9 cellular contexts compared by ENCODE assay signal in genomic region chr13:108220042-108220441, GRCh38. TPM values are rescaled to one million over a fixed set of nuclear protein-coding genes. Genes with fewer than 3 reads are reported as not detected.
A peak's percentile ranks its signal among the peaks of the same experiment; 100 is the strongest.
DNase-seq lines count a peak whose midpoint lies in the region; ATAC-seq, FAIRE-seq and TF ChIP-seq lines count a peak whose summit lies in the region.
"Had no signal": no experiment of that assay in that cellular context is flagged by ENCODE, and none has a peak within 500 bp of the region (broad histone marks: within the 10 kb centered on the region; RNA-seq: fewer than 3 reads in every experiment).

No MANE protein-coding gene starts in this region.

- no peaks in the 10 kb centered on the region for H4K20me1 ChIP-seq in HepG2 (ENCODE audit: insufficient read depth, low read length)

- 80% methylated on average over 1 of the region's 1 CpG for WGBS in HepG2 (ENCODE audit: low lambda C conversion rate)
- 14% methylated on average over 1 of the region's 1 CpG for WGBS in right lobe of liver (ENCODE audit: insufficient coverage, low coverage, low lambda C conversion rate, missing lambda C conversion rate)
- 6 to 23% methylated on average over 1 of the region's 1 CpG for WGBS in gastroesophageal sphincter (ENCODE audit: low coverage in 1 of 2), 2 donors
- WGBS in transverse colon (ENCODE audit: low coverage in 1 of 2), 2 donors, result 24 to 50% methylated on average over 1 of the region's 1 CpG

- ATAC-seq in HepG2, result no peak
- no peak for ATAC-seq in right lobe of liver
- no peak for ATAC-seq in RWPE2 (ENCODE audit: low read depth)
- ATAC-seq in gastroesophageal sphincter, result no peak
- ATAC-seq in GM18505 (IDR thresholded peaks at IDR 0.05; ENCODE audit: unreplicated experiment), result no peak
- no peak for ATAC-seq in GM19452 (IDR thresholded peaks at IDR 0.05; ENCODE audit: unreplicated experiment)

- TF ChIP-seq POLR2A in HepG2 (IDR thresholded peaks at IDR 0.05; ENCODE audit: insufficient read depth in 1 of 2, low read depth in 2 of 2, low read length in 2 of 2) (no peak), right lobe of liver (IDR thresholded peaks at IDR 0.05) (no peak), gastroesophageal sphincter (IDR thresholded peaks at IDR 0.05) (no peak), transverse colon (IDR thresholded peaks at IDR 0.05) (no peak), GM18505 (IDR thresholded peaks at IDR 0.05; ENCODE audit: borderline replicate concordance, extremely low read depth, insufficient read depth, insufficient read length) (no peak)

- H3K9me3 ChIP-seq in HepG2 (ENCODE audit: low read length) (no peaks in the 10 kb centered on the region), right lobe of liver (no peaks in the 10 kb centered on the region), RWPE2 (ENCODE audit: severe bottlenecking) (no peaks in the 10 kb centered on the region), gastroesophageal sphincter (no peaks in the 10 kb centered on the region), transverse colon (no peaks in the 10 kb centered on the region)
- H3K9me3 ChIP-seq: Peyer's patch had no signal

- DNase-seq in HepG2 (ENCODE audit: low spot score) (peak; percentile 9), right lobe of liver (no peak), RWPE2 (ENCODE audit: low spot score) (no peak), transverse colon (peak; percentile 58), HEK293T (ENCODE audit: extremely low spot score) (no peak)

- H3K4me2 ChIP-seq in HepG2 (ENCODE audit: low read depth, low read length), result peak overlapping the region; percentile 86

- POLR2A ChIA-PET in HepG2 (lab: Yijun Ruan, JAX) (no interaction called here), HEK293T (lab: Yijun Ruan, JAX) (no interaction called here)

- 0 out of 2 replicates have a peak overlapping the region, but pooled peaks have one; percentile 96 for H3K9ac ChIP-seq in HepG2 (ENCODE audit: insufficient read depth, low read depth, low read length)

- H3K36me3 ChIP-seq in HepG2 (replicated peaks in 1 of 2; ENCODE audit: control insufficient read depth in 1 of 2, insufficient read depth in 2 of 2, low read length in 2 of 2) (no peaks in the 10 kb centered on the region), right lobe of liver (no peaks in the 10 kb centered on the region), RWPE2 (ENCODE audit: low read depth) (peaks cover 3% of the 10 kb centered on the region; the same call in 1 of the 2 replicates), gastroesophageal sphincter (no peaks in the 10 kb centered on the region), transverse colon (no peaks in the 10 kb centered on the region)
- H3K36me3 ChIP-seq: Peyer's patch had no signal

- no peaks in the 10 kb centered on the region; a peak in 1 of 5 replicates for H3K27me3 ChIP-seq in HepG2 (ENCODE audit: control insufficient read depth in 1 of 2, insufficient read depth in 2 of 2, low read length in 2 of 2)
- no peaks in the 10 kb centered on the region for H3K27me3 ChIP-seq in right lobe of liver
- H3K27me3 ChIP-seq in RWPE2 (ENCODE audit: insufficient read depth, poor library complexity, severe bottlenecking), result no peaks in the 10 kb centered on the region
- H3K27me3 ChIP-seq in gastroesophageal sphincter, result no peaks in the 10 kb centered on the region
- H3K27me3 ChIP-seq in transverse colon, result no peaks in the 10 kb centered on the region
- H3K27me3 ChIP-seq: Peyer's patch had no signal

- TF ChIP-seq CTCF in HepG2 (CRISPR knock-in tag; IDR thresholded peaks at IDR 0.05) (peak; percentile 39), right lobe of liver (IDR thresholded peaks at IDR 0.05) (peak in 1 of 4 donors; percentile 17), RWPE2 (IDR thresholded peaks at IDR 0.05; ENCODE audit: poor library complexity, severe bottlenecking) (peak; percentile 37), gastroesophageal sphincter (IDR thresholded peaks at IDR 0.05) (no peak), transverse colon (IDR thresholded peaks at IDR 0.05) (no peak)

- no peak for FAIRE-seq in HepG2 (lab: Jason Lieb, UNC)

- TF ChIP-seq EP300 in HepG2 (IDR thresholded peaks at IDR 0.05; ENCODE audit: low read depth in 2 of 2, low read length in 2 of 2), result no peak
- TF ChIP-seq EP300 in HepG2 (CRISPR knock-in tag; IDR thresholded peaks at IDR 0.05; ENCODE audit: borderline replicate concordance), result no peak
- no peak for TF ChIP-seq EP300 in gastroesophageal sphincter (IDR thresholded peaks at IDR 0.05)
- TF ChIP-seq EP300 in transverse colon (IDR thresholded peaks at IDR 0.05; ENCODE audit: low read depth), result no peak

- intact Hi-C loops in HepG2 (cut with micrococcal nuclease; ENCODE audit: unreplicated experiment), result no loop called here
- intact Hi-C loops in right lobe of liver (cut with DNase I), result no loop called here
- intact Hi-C loops in transverse colon (cut with DNase I; ENCODE audit: low total_unique reads), result loop anchor here (10.0 kb wide), 1 partner anchor 675 kb away; no protein-coding TSS in a partner anchor

- H3K27ac ChIP-seq in HepG2 (ENCODE audit: extremely low read length, insufficient read depth, low read length) (no peak overlapping the region), right lobe of liver (no peak overlapping the region), RWPE2 (ENCODE audit: poor library complexity, severe bottlenecking) (no peak overlapping the region), gastroesophageal sphincter (peak overlapping the region in 3 of 4 donors; percentile 29 to 90 (median 44)), transverse colon (peak overlapping the region in 3 of 4 donors; percentile 86 to 92 (median 87))

- TF ChIP-seq RAD21 in HepG2 (CRISPR knock-in tag; IDR thresholded peaks at IDR 0.05), result no peak

- peaks cover 54% of the 10 kb centered on the region for H3K79me2 ChIP-seq in HepG2 (ENCODE audit: insufficient read depth, low read length)

- H3K4me1 ChIP-seq in HepG2 (ENCODE audit: insufficient read depth, low read length), result peaks cover 40% of the 10 kb centered on the region
- H3K4me1 ChIP-seq in right lobe of liver, result peaks cover 0 to 37% (median 11%) of the 10 kb centered on the region in 4 donors
- H3K4me1 ChIP-seq in RWPE2 (ENCODE audit: insufficient read depth, poor library complexity, severe bottlenecking), result peaks cover 19% of the 10 kb centered on the region
- peaks cover 19 to 82% (median 22%) of the 10 kb centered on the region in 3 donors for H3K4me1 ChIP-seq in gastroesophageal sphincter
- H3K4me1 ChIP-seq in transverse colon, result peaks cover 11 to 59% (median 26%) of the 10 kb centered on the region in 4 donors

- CTCF ChIA-PET in HepG2 (lab: Yijun Ruan, JAX; ENCODE audit: low intra/inter-chr PET ratio, low total read pairs), result no interaction called here
- CTCF ChIA-PET in HEK293T (lab: Yijun Ruan, JAX), result no interaction called here

- in situ Hi-C loops in HepG2 (cut with HindIII; ENCODE audit: extremely low pct_ligation_motif_present, low pct_unique_long_range_greater_than_20kb) (loop anchor here (25.0 kb wide), 1 partner anchor 1892 kb away; no protein-coding TSS in a partner anchor), transverse colon (cut with MboI; ENCODE audit: low pct_ligation_motif_present in 1 of 4, low pct_unique_long_range_greater_than_20kb in 1 of 4, low sequenced_read_pairs in 3 of 4) (no loop called here)

- H3K4me3 ChIP-seq in HepG2 (replicated peaks in 1 of 3; ENCODE audit: insufficient read depth in 1 of 3, low read depth in 2 of 3, low read length in 3 of 3) (peak overlapping the region in 1 of 3 experiments; percentile 93; a peak in 1 of 6 replicates), right lobe of liver (no peak overlapping the region), RWPE2 (ENCODE audit: severe bottlenecking) (peak overlapping the region; percentile 54), gastroesophageal sphincter (peak overlapping the region in 1 of 2 donors; percentile 86), transverse colon (peak overlapping the region in 1 of 4 donors; percentile 91)

- no TSS peak for BruUV-seq in HepG2 (replicated peaks; lab: Mats Ljungman, UMichigan)

- no peak overlapping the region for H2AFZ ChIP-seq in HepG2 (ENCODE audit: low read length)

RNA-seq across cellular contexts. Expression of gene ABHD13, which starts 1.9 kb away (rescaled TPM):
- 6.1 and 6.2 TPM in 2 replicates for total RNA-seq in HepG2 (2016; rRNA removed; fragmentation: Illumina TruSeq; extraction: Trizol)
- 0.88 and 0.91 TPM in 2 replicates for total RNA-seq in HepG2 (2016; cell fraction: cytosol; rRNA removed; fragmentation: Illumina TruSeq; extraction: Trizol; ENCODE audit: low read depth)
- 6.4 and 6.7 TPM in 2 replicates for total RNA-seq in HepG2 (2016; cell fraction: insoluble cytoplasmic fraction; rRNA removed; fragmentation: Illumina TruSeq; extraction: Trizol)
- 3.5 and 3.9 TPM in 2 replicates for total RNA-seq in HepG2 (2016; cell fraction: membrane; rRNA removed; fragmentation: Illumina TruSeq; extraction: Trizol)
- total RNA-seq in HepG2 (2016; cell fraction: nucleus; rRNA removed; fragmentation: Illumina TruSeq; extraction: Trizol), result 9.7 and 9.8 TPM in 2 replicates
- 3.9 and 4.3 TPM in 2 replicates for polyA plus RNA-seq in HepG2 (2011; rRNA removed)
- 1.8 and 3.1 TPM in 2 replicates for polyA plus RNA-seq in HepG2 (2011; cell fraction: cytosol; rRNA removed)
- polyA plus RNA-seq in HepG2 (2011; cell fraction: nucleus; rRNA removed), result 1.7 and 1.8 TPM in 2 replicates
- polyA plus RNA-seq in HepG2 (2012), result 4.6 and 5.0 TPM in 2 replicates
- 0.79 and 0.99 TPM in 2 replicates for polyA plus RNA-seq in HepG2 (2016; cell fraction: cytosol; fragmentation: Illumina TruSeq; extraction: Trizol; ENCODE audit: low read depth)
- 5.7 and 6.3 TPM in 2 replicates for polyA plus RNA-seq in HepG2 (2016; cell fraction: insoluble cytoplasmic fraction; fragmentation: Illumina TruSeq; extraction: Trizol; ENCODE audit: low read depth)
- polyA plus RNA-seq in HepG2 (2016; cell fraction: membrane; fragmentation: Illumina TruSeq; extraction: Trizol; ENCODE audit: low read depth), result 2.1 and 2.7 TPM in 2 replicates
- 10.7 and 10.8 TPM in 2 replicates for polyA plus RNA-seq in HepG2 (2016; cell fraction: nucleus; fragmentation: Illumina TruSeq; extraction: Trizol; ENCODE audit: insufficient read depth, low read depth)
- 1.6 and 2.1 TPM in 2 replicates for polyA minus RNA-seq in HepG2 (2011; rRNA and poly(A)+ RNA removed; ENCODE audit: low replicate concordance)
- polyA minus RNA-seq in HepG2 (2011; cell fraction: cytosol; rRNA and poly(A)+ RNA removed), result 2.8 and 3.4 TPM in 2 replicates
- 14.7 and 16.7 TPM in 2 replicates for polyA minus RNA-seq in HepG2 (2011; cell fraction: nucleus; rRNA and poly(A)+ RNA removed)
- 1 to 10 TPM; 3.9 to 7.4 (median 4.8) TPM for total RNA-seq in right lobe of liver
- total RNA-seq in gastroesophageal sphincter, result 10 to 100 TPM; 11.6 to 23.8 (median 16.6) TPM
- total RNA-seq in transverse colon, result 10 to 100 TPM in 2 of 4 donors, 1 to 10 TPM in 2; 3.4 to 16.2 (median 8.7) TPM

RNA-seq across cellular contexts. Expression of gene LIG4, which starts 4.7 kb away (rescaled TPM):
- total RNA-seq in HepG2 (2016; rRNA removed; fragmentation: Illumina TruSeq; extraction: Trizol), result 4.0 and 6.5 TPM in 2 replicates
- 0.09 and 0.20 TPM in 2 replicates for total RNA-seq in HepG2 (2016; cell fraction: cytosol; rRNA removed; fragmentation: Illumina TruSeq; extraction: Trizol; ENCODE audit: low read depth)
- total RNA-seq in HepG2 (2016; cell fraction: insoluble cytoplasmic fraction; rRNA removed; fragmentation: Illumina TruSeq; extraction: Trizol), result 3.9 and 6.1 TPM in 2 replicates
- 1.1 TPM in 2 replicates for total RNA-seq in HepG2 (2016; cell fraction: membrane; rRNA removed; fragmentation: Illumina TruSeq; extraction: Trizol)
- total RNA-seq in HepG2 (2016; cell fraction: nucleus; rRNA removed; fragmentation: Illumina TruSeq; extraction: Trizol), result 4.8 and 5.4 TPM in 2 replicates
- 4.5 and 5.0 TPM in 2 replicates for polyA plus RNA-seq in HepG2 (2011; rRNA removed)
- polyA plus RNA-seq in HepG2 (2011; cell fraction: cytosol; rRNA removed), result 1.2 and 2.0 TPM in 2 replicates
- polyA plus RNA-seq in HepG2 (2011; cell fraction: nucleus; rRNA removed), result 6.0 and 11.1 TPM in 2 replicates
- 6.3 and 7.9 TPM in 2 replicates for polyA plus RNA-seq in HepG2 (2012)
- polyA plus RNA-seq in HepG2 (2016; cell fraction: cytosol; fragmentation: Illumina TruSeq; extraction: Trizol; ENCODE audit: low read depth), result 0.09 TPM in 2 replicates
- 4.8 and 5.7 TPM in 2 replicates for polyA plus RNA-seq in HepG2 (2016; cell fraction: insoluble cytoplasmic fraction; fragmentation: Illumina TruSeq; extraction: Trizol; ENCODE audit: low read depth)
- polyA plus RNA-seq in HepG2 (2016; cell fraction: membrane; fragmentation: Illumina TruSeq; extraction: Trizol; ENCODE audit: low read depth), result 0.58 and 0.64 TPM in 2 replicates
- 11.9 and 12.1 TPM in 2 replicates for polyA plus RNA-seq in HepG2 (2016; cell fraction: nucleus; fragmentation: Illumina TruSeq; extraction: Trizol; ENCODE audit: insufficient read depth, low read depth)
- polyA minus RNA-seq in HepG2 (2011; rRNA and poly(A)+ RNA removed; ENCODE audit: low replicate concordance), result 0.88 and 2.3 TPM in 2 replicates
- polyA minus RNA-seq in HepG2 (2011; cell fraction: cytosol; rRNA and poly(A)+ RNA removed), result 2.0 and 2.9 TPM in 2 replicates
- polyA minus RNA-seq in HepG2 (2011; cell fraction: nucleus; rRNA and poly(A)+ RNA removed), result 5.0 and 7.8 TPM in 2 replicates
- 1 to 10 TPM; 6.2 to 10.0 (median 7.1) TPM for total RNA-seq in right lobe of liver
- 10 to 100 TPM; 10.4 to 19.5 (median 13.5) TPM for total RNA-seq in gastroesophageal sphincter
- total RNA-seq in transverse colon, result 10 to 100 TPM in 1 of 4 donors, 1 to 10 TPM in 3; 1.9 to 17.0 (median 6.0) TPM

RNA-seq across cellular contexts. Expression of gene TNFSF13B, which starts 49.5 kb away (rescaled TPM):
- total RNA-seq in HepG2 (2016; rRNA removed; fragmentation: Illumina TruSeq; extraction: Trizol) (0.20 TPM in 1 of 2 replicates, not detected in the other), right lobe of liver (1 to 10 TPM; 1.5 to 4.7 (median 3.6) TPM), gastroesophageal sphincter (10 to 100 TPM in 2 of 4 donors, 1 to 10 TPM in 2; 1.0 to 20.1 (median 9.8) TPM), transverse colon (1 to 10 TPM in 2 of 4 donors, not detected in 2; 1.1 to 7.1 TPM)
- not detected in 2 replicates for total RNA-seq in HepG2 (2016; cell fraction: cytosol; rRNA removed; fragmentation: Illumina TruSeq; extraction: Trizol; ENCODE audit: low read depth)
- not detected in 2 replicates for total RNA-seq in HepG2 (2016; cell fraction: insoluble cytoplasmic fraction; rRNA removed; fragmentation: Illumina TruSeq; extraction: Trizol)
- 0.07 and 0.15 TPM in 2 replicates for total RNA-seq in HepG2 (2016; cell fraction: membrane; rRNA removed; fragmentation: Illumina TruSeq; extraction: Trizol)
- total RNA-seq in HepG2 (2016; cell fraction: nucleus; rRNA removed; fragmentation: Illumina TruSeq; extraction: Trizol), result 0.44 TPM in 1 of 2 replicates, not detected in the other
- 0.13 and 0.30 TPM in 2 replicates for polyA plus RNA-seq in HepG2 (2011; rRNA removed)
- polyA plus RNA-seq in HepG2 (2011; cell fraction: cytosol; rRNA removed), result 0.05 TPM in 1 of 2 replicates, not detected in the other
- 0.71 and 0.74 TPM in 2 replicates for polyA plus RNA-seq in HepG2 (2011; cell fraction: nucleus; rRNA removed)
- polyA plus RNA-seq in HepG2 (2012), result not detected in 2 replicates
- 0.08 and 0.14 TPM in 2 replicates for polyA plus RNA-seq in HepG2 (2016; cell fraction: cytosol; fragmentation: Illumina TruSeq; extraction: Trizol; ENCODE audit: low read depth)
- polyA plus RNA-seq in HepG2 (2016; cell fraction: insoluble cytoplasmic fraction; fragmentation: Illumina TruSeq; extraction: Trizol; ENCODE audit: low read depth), result 0.39 TPM in 1 of 2 replicates, not detected in the other
- 0.09 and 0.54 TPM in 2 replicates for polyA plus RNA-seq in HepG2 (2016; cell fraction: membrane; fragmentation: Illumina TruSeq; extraction: Trizol; ENCODE audit: low read depth)
- polyA plus RNA-seq in HepG2 (2016; cell fraction: nucleus; fragmentation: Illumina TruSeq; extraction: Trizol; ENCODE audit: insufficient read depth, low read depth), result 0.17 TPM in 1 of 2 replicates, not detected in the other
- not detected in 2 replicates for polyA minus RNA-seq in HepG2 (2011; rRNA and poly(A)+ RNA removed; ENCODE audit: low replicate concordance)
- not detected in 2 replicates for polyA minus RNA-seq in HepG2 (2011; cell fraction: cytosol; rRNA and poly(A)+ RNA removed)
- 1.7 and 4.0 TPM in 2 replicates for polyA minus RNA-seq in HepG2 (2011; cell fraction: nucleus; rRNA and poly(A)+ RNA removed)

Comparison
In these comparisons a context has a peak if more than half of its experiments do, and no peak if none do; other contexts are left out.
1. DNase-seq: peak in HepG2 (single experiment) and transverse colon (single experiment); none in right lobe of liver (0 of 3), RWPE2 (single experiment) and HEK293T (single experiment).
2. H3K27ac ChIP-seq: peak in gastroesophageal sphincter (3 of 4) and transverse colon (3 of 4); none in HepG2 (single experiment), right lobe of liver (0 of 3) and RWPE2 (single experiment).
3. CTCF ChIP-seq: peak in HepG2 (single experiment) and RWPE2 (single experiment); none in gastroesophageal sphincter (0 of 4) and transverse colon (0 of 5).